In the genomic region with DNA sequence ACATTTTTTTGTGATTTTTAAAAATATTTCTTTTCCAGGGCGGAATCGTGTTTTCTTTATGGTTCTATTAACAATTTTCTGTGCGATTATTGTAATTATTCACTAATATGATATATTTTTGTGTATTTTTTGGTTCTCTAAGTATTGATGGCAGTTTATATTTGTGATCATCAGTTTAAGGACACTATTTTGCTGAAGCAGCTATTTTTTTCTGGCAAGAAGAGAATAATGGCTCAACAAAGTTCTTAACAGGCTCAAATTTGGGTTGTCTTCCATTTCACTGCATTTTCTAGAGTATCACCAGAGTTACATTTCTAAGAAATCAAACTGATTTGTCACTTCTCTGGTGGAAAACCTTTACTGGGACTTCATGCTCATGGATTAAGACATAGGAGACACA, we compare ENCODE assay signal across 16 cellular contexts.
DNase-seq lines count a peak whose midpoint lies in the region; ATAC-seq, FAIRE-seq and TF ChIP-seq lines count a peak whose summit lies in the region.
"Had no signal": no experiment of that assay in that cellular context is flagged by ENCODE, and none has a peak within 500 bp of the region (broad histone marks: within the 10 kb centered on the region; RNA-seq: fewer than 3 reads in every experiment).

No MANE protein-coding gene starts in this region.

- no peak for ATAC-seq in SK-N-SH treated with all-trans-retinoic acid at 6 μM for 48 hours
- ATAC-seq in PC-3, result no peak
- no peak for ATAC-seq in HG03439 (IDR thresholded peaks at IDR 0.05; ENCODE audit: unreplicated experiment)
- ATAC-seq: GM23338 had no signal

- intact Hi-C loops in PC-3 (cut with micrococcal nuclease), result no loop called here

- H3K27me3 ChIP-seq in SK-N-SH (ENCODE audit: insufficient read depth) (no peaks in the 10 kb centered on the region), PC-3 (ENCODE audit: low read length) (no peaks in the 10 kb centered on the region), keratinocyte (ENCODE audit: control insufficient read depth, extremely low read depth, insufficient read depth, low read length) (no peaks in the 10 kb centered on the region)
- H3K27me3 ChIP-seq: BLaER1 had no signal

- H3K9me1 ChIP-seq in keratinocyte (ENCODE audit: control insufficient read depth, extremely low read depth, insufficient read depth, low read length), result no peaks in the 10 kb centered on the region

- no peak for TF ChIP-seq RAD21 in SK-N-SH (IDR thresholded peaks at IDR 0.05; ENCODE audit: low read length)

- CTCF ChIA-PET in SK-N-SH (lab: Yijun Ruan, JAX) (interaction anchor here (1.0 kb wide), 1 partner anchor 8 kb away, joined by 3 read pairs; no protein-coding TSS in a partner anchor), PC-3 (lab: Charles Lee) (interaction anchor here (0.6 kb wide), 1 partner anchor 236 kb away, joined by 12 read pairs; a partner anchor contains a TSS)

- no peak for TF ChIP-seq EP300 in SK-N-SH (IDR thresholded peaks at IDR 0.05; ENCODE audit: borderline replicate concordance in 1 of 2, low read depth in 1 of 2, low read length in 1 of 2)

- H3K9ac ChIP-seq in SK-N-SH, result no peak overlapping the region
- H3K9ac ChIP-seq in PC-3 (ENCODE audit: low read length), result no peak overlapping the region
- no peak overlapping the region for H3K9ac ChIP-seq in keratinocyte (ENCODE audit: control insufficient read depth, extremely low read depth, insufficient read depth, low read length)
- H3K9ac ChIP-seq: BLaER1 had no signal

- FAIRE-seq in keratinocyte (lab: Jason Lieb, UNC), result no peak
- FAIRE-seq: GM18507 had no signal

- H3K9me3 ChIP-seq in SK-N-SH, result no peaks in the 10 kb centered on the region
- no peaks in the 10 kb centered on the region for H3K9me3 ChIP-seq in PC-3 (ENCODE audit: low read length)
- no peaks in the 10 kb centered on the region for H3K9me3 ChIP-seq in keratinocyte (ENCODE audit: control insufficient read depth, low read depth, low read length)
- H3K9me3 ChIP-seq: BLaER1, Caco-2 had no signal

- H3K79me2 ChIP-seq in SK-N-SH (ENCODE audit: insufficient read depth) (no peaks in the 10 kb centered on the region), PC-3 (ENCODE audit: low read length) (no peaks in the 10 kb centered on the region), keratinocyte (ENCODE audit: control insufficient read depth, insufficient read depth, low read length) (no peaks in the 10 kb centered on the region)

- H3K4me2 ChIP-seq in SK-N-SH, result no peak overlapping the region
- peak overlapping the region; percentile 29; the same call in 1 of the 2 replicates for H3K4me2 ChIP-seq in PC-3 (ENCODE audit: low read length)
- peak overlapping the region; percentile 77 for H3K4me2 ChIP-seq in keratinocyte (ENCODE audit: control insufficient read depth, extremely low read depth, insufficient read depth, low read depth, low read length)
- H3K4me2 ChIP-seq: BLaER1, GM23338 had no signal

- 96% methylated on average over 3 of the region's 3 CpGs for whole genome bisulfite sequencing in SK-N-SH (ENCODE audit: low lambda C conversion rate)

- H3K4me3 ChIP-seq in SK-N-SH (ENCODE audit: low read depth in 2 of 2, low read length in 1 of 2), result no peak overlapping the region
- H3K4me3 ChIP-seq in PC-3 (ENCODE audit: low read length), result no peak overlapping the region
- H3K4me3 ChIP-seq in keratinocyte (ENCODE audit: control insufficient read depth in 2 of 3, extremely low read depth in 1 of 3, insufficient read depth in 2 of 3, low read depth in 1 of 3, low read length in 3 of 3), result no peak overlapping the region
- H3K4me3 ChIP-seq: BLaER1, GM23338 had no signal

- no peaks in the 10 kb centered on the region; a peak in 1 of 4 replicates for H3K4me1 ChIP-seq in SK-N-SH (ENCODE audit: control insufficient read depth in 1 of 2, insufficient read depth in 2 of 2, low read depth in 1 of 2, low read length in 1 of 2)
- peaks cover 26% of the 10 kb centered on the region for H3K4me1 ChIP-seq in PC-3 (ENCODE audit: insufficient read depth, low read length)
- peaks cover 20% of the 10 kb centered on the region for H3K4me1 ChIP-seq in keratinocyte (ENCODE audit: control insufficient read depth, extremely low read depth, insufficient read depth, low read length)
- H3K4me1 ChIP-seq: BLaER1, Caco-2 had no signal

- H3K27ac ChIP-seq in SK-N-SH (ENCODE audit: low read depth in 2 of 2, low read length in 1 of 2) (peak overlapping the region in 1 of 2 experiments; percentile 52; a peak in 3 of 4 replicates), PC-3 (ENCODE audit: low read length) (peak overlapping the region; percentile 42), keratinocyte (ENCODE audit: control insufficient read depth, insufficient read depth, low read length) (no peak overlapping the region)
- H3K27ac ChIP-seq: 22Rv1, BLaER1 had no signal

- BruUV-seq in PC-3 (replicated peaks; lab: Mats Ljungman, UMichigan), result no TSS peak

- TF ChIP-seq CTCF in SK-N-SH (IDR thresholded peaks at IDR 0.05) (no peak), PC-3 (conservative IDR thresholded peaks at IDR 0.05; ENCODE audit: low read depth, low read length) (no peak), keratinocyte (optimal IDR thresholded peaks at IDR 0.05 in 1 of 3, IDR thresholded peaks at IDR 0.05 in 1 of 3, conservative IDR thresholded peaks at IDR 0.05 in 1 of 3; ENCODE audit: extremely low read depth in 1 of 3, insufficient read depth in 2 of 3, low read length in 3 of 3) (no peak)

- H2AFZ ChIP-seq in SK-N-SH (ENCODE audit: low read depth) (peak overlapping the region; percentile 5; the same call in 1 of the 2 replicates), PC-3 (ENCODE audit: low read length) (no peak overlapping the region), keratinocyte (ENCODE audit: control insufficient read depth, low read length) (peak overlapping the region; percentile 25)
- H2AFZ ChIP-seq: GM23338 had no signal

- H4K20me1 ChIP-seq in SK-N-SH (ENCODE audit: insufficient read depth) (no peaks in the 10 kb centered on the region), PC-3 (ENCODE audit: low read length) (no peaks in the 10 kb centered on the region), keratinocyte (ENCODE audit: control insufficient read depth, extremely low read depth, insufficient read depth, low read length) (no peaks in the 10 kb centered on the region)
- H4K20me1 ChIP-seq: BLaER1 had no signal

- dilution Hi-C loops in keratinocyte (cut with MboI; ENCODE audit: extremely low pct_ligation_motif_present, low sequenced_read_pairs), result no loop called here

- POLR2A ChIA-PET in SK-N-SH (lab: Yijun Ruan, JAX) (no interaction called here), PC-3 (lab: Charles Lee; ENCODE audit: unreplicated experiment) (no interaction called here)

- H3K9me2 ChIP-seq in SK-N-SH, result no peaks in the 10 kb centered on the region
- H3K9me2 ChIP-seq in PC-3 (replicated peaks; ENCODE audit: low read length), result no peaks in the 10 kb centered on the region

- no peak for DNase-seq in SK-N-SH
- DNase-seq in PC-3, result no peak
- no peak for DNase-seq in keratinocyte (ENCODE audit: low read depth, low spot score)
- DNase-seq in activated CD8-positive, alpha-beta memory T cell treated with anti-CD3 and anti-CD28 coated beads, Interleukin-2, amount 50 U/mL, for 48 hours, result no peak
- no peak for DNase-seq in stimulated activated CD4-positive, alpha-beta T cell treated with anti-CD3 and anti-CD28 coated beads, Interleukin-1b, Interleukin-23, amount 100 ng/mL, for 48 hours
- DNase-seq: AML-193; Caco-2; CD8-positive, alpha-beta memory T cell; DMS53; H7 had no signal

- H3K36me3 ChIP-seq in SK-N-SH (replicated peaks in 1 of 2; ENCODE audit: control insufficient read depth in 1 of 2, insufficient read depth in 2 of 2, low read length in 1 of 2), result no peaks in the 10 kb centered on the region
- H3K36me3 ChIP-seq in PC-3 (ENCODE audit: low read depth, low read length), result no peaks in the 10 kb centered on the region
- no peaks in the 10 kb centered on the region for H3K36me3 ChIP-seq in keratinocyte (ENCODE audit: control insufficient read depth in 2 of 2, extremely low read depth in 1 of 2, insufficient read depth in 2 of 2, low read length in 2 of 2)

- H3F3A ChIP-seq in SK-N-SH (replicated peaks; ENCODE audit: insufficient read depth), result peaks cover 12% of the 10 kb centered on the region
- no peaks in the 10 kb centered on the region for H3F3A ChIP-seq in PC-3 (ENCODE audit: low read length, unreplicated experiment)

TF ChIP-seq in SK-N-SH, 30 proteins besides CTCF, POLR2A, EP300 and RAD21:
- no peak for TF ChIP-seq YY1 (IDR thresholded peaks at IDR 0.05; ENCODE audit: low read depth)

TF ChIP-seq in SK-N-SH treated with all-trans-retinoic acid at 6 μM for 48 hours, 23 proteins besides CTCF, POLR2A, EP300 and RAD21 (continues in another document):
- no peak for TF ChIP-seq ESRRG (CRISPR knock-in tag; IDR thresholded peaks at IDR 0.05)
- TF ChIP-seq BACH2 (CRISPR knock-in tag; IDR thresholded peaks at IDR 0.05; ENCODE audit: borderline replicate concordance), result no peak
- TF ChIP-seq ZFP3 (CRISPR knock-in tag; IDR thresholded peaks at IDR 0.05), result no peak
- TF ChIP-seq, protein P1, sequence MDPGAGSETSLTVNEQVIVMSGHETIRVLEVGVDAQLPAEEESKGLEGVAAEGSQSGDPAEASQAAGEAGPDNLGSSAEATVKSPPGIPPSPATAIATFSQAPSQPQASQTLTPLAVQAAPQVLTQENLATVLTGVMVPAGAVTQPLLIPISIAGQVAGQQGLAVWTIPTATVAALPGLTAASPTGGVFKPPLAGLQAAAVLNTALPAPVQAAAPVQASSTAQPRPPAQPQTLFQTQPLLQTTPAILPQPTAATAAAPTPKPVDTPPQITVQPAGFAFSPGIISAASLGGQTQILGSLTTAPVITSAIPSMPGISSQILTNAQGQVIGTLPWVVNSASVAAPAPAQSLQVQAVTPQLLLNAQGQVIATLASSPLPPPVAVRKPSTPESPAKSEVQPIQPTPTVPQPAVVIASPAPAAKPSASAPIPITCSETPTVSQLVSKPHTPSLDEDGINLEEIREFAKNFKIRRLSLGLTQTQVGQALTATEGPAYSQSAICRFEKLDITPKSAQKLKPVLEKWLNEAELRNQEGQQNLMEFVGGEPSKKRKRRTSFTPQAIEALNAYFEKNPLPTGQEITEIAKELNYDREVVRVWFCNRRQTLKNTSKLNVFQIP (CRISPR knock-in tag; IDR thresholded peaks at IDR 0.05; ENCODE audit: borderline replicate concordance, low read depth), result no peak
- no peak for TF ChIP-seq ZFP30 (CRISPR knock-in tag; IDR thresholded peaks at IDR 0.05)
- TF ChIP-seq ZC3H10 (CRISPR knock-in tag; IDR thresholded peaks at IDR 0.05), result no peak
- TF ChIP-seq GLIS3 (CRISPR knock-in tag; IDR thresholded peaks at IDR 0.05), result no peak
- TF ChIP-seq OSR1 (CRISPR knock-in tag; IDR thresholded peaks at IDR 0.05), result no peak
